ENCODE assay signal across 22 cellular contexts in genomic region chr2:236933351-236933750, GRCh38.
DNase-seq lines count a peak whose midpoint lies in the region; ATAC-seq, FAIRE-seq and TF ChIP-seq lines count a peak whose summit lies in the region.
"Had no signal": no experiment of that assay in that cellular context is flagged by ENCODE, and none has a peak within 500 bp of the region (broad histone marks: within the 10 kb centered on the region; RNA-seq: fewer than 3 reads in every experiment).

No MANE protein-coding gene starts in this region.

- H3K27me3 ChIP-seq in Loucy (ENCODE audit: insufficient read depth, low read length, poor library complexity, severe bottlenecking) (no peaks in the 10 kb centered on the region), smooth muscle cell (ENCODE audit: low read depth) (no peaks in the 10 kb centered on the region), HepG2 (ENCODE audit: control insufficient read depth in 1 of 2, insufficient read depth in 2 of 2, low read length in 2 of 2) (peaks cover 0 to 22% of the 10 kb centered on the region in 2 experiments; a peak in 4 of 5 replicates)

- intact Hi-C loops in HepG2 (cut with micrococcal nuclease; ENCODE audit: unreplicated experiment): no loop called here

- POLR2A ChIA-PET in HepG2 (lab: Yijun Ruan, JAX): no interaction called here

- H3K27ac ChIP-seq in smooth muscle cell (ENCODE audit: low read depth): peak overlapping the region; percentile 74
- no peak overlapping the region for H3K27ac ChIP-seq in HepG2 (ENCODE audit: extremely low read length, insufficient read depth, low read length)

- H2AFZ ChIP-seq in Loucy (ENCODE audit: low read length) (0 out of 2 replicates have a peak overlapping the region, but pooled peaks have one; percentile 48), smooth muscle cell (ENCODE audit: low read depth) (no peak overlapping the region), HepG2 (ENCODE audit: low read length) (no peak overlapping the region)

- no peak for TF ChIP-seq POLR2A in HepG2 (IDR thresholded peaks at IDR 0.05; ENCODE audit: insufficient read depth in 1 of 2, low read depth in 2 of 2, low read length in 2 of 2)

- peaks cover 5% of the 10 kb centered on the region for H3K4me1 ChIP-seq in Loucy (ENCODE audit: insufficient read depth, low read length, poor library complexity, severe bottlenecking)
- H3K4me1 ChIP-seq in smooth muscle cell (ENCODE audit: low read depth): no peaks in the 10 kb centered on the region
- H3K4me1 ChIP-seq in HepG2 (ENCODE audit: insufficient read depth, low read length): no peaks in the 10 kb centered on the region
- H3K4me1 ChIP-seq: BE2C, Caco-2, HAP-1 had no signal

- H3K36me3 Mint-ChIP-seq in T-helper 17 cell (ENCODE audit: low read depth) (no peaks in the 10 kb centered on the region), mesothelial cell of epicardium (no peaks in the 10 kb centered on the region)
- H3K36me3 Mint-ChIP-seq: CD4-positive, CD25-positive, alpha-beta regulatory T cell; CD8-positive, alpha-beta memory T cell had no signal

- H3K9me2 ChIP-seq in Loucy (replicated peaks; ENCODE audit: low read depth, low read length): no peaks in the 10 kb centered on the region

- TF ChIP-seq EP300 in HepG2 (IDR thresholded peaks at IDR 0.05; ENCODE audit: low read depth in 2 of 2, low read length in 2 of 2): no peak
- TF ChIP-seq EP300 in HepG2 (CRISPR knock-in tag; IDR thresholded peaks at IDR 0.05; ENCODE audit: borderline replicate concordance): no peak

- no TSS peak for BruUV-seq in HepG2 (replicated peaks; lab: Mats Ljungman, UMichigan)

- no peaks in the 10 kb centered on the region for H3K9me3 ChIP-seq in Loucy (ENCODE audit: insufficient read depth, low read depth, low read length)
- H3K9me3 ChIP-seq in T-helper 17 cell (ENCODE audit: control insufficient read depth, low read length, poor library complexity, severe bottlenecking): no peaks in the 10 kb centered on the region
- H3K9me3 ChIP-seq in smooth muscle cell (replicated peaks; ENCODE audit: low read depth): no peaks in the 10 kb centered on the region
- no peaks in the 10 kb centered on the region for H3K9me3 ChIP-seq in HepG2 (ENCODE audit: low read length)
- H3K9me3 ChIP-seq: BE2C, Caco-2, HAP-1 had no signal

- H4K20me1 ChIP-seq in Loucy (ENCODE audit: insufficient read depth, low read length, poor library complexity, severe bottlenecking) (no peaks in the 10 kb centered on the region), smooth muscle cell (ENCODE audit: low read depth) (no peaks in the 10 kb centered on the region), HepG2 (ENCODE audit: insufficient read depth, low read length) (no peaks in the 10 kb centered on the region; the same call in 1 of the 2 replicates)

- no peaks in the 10 kb centered on the region for H3K79me2 ChIP-seq in Loucy (ENCODE audit: insufficient read depth, low read length)
- H3K79me2 ChIP-seq in smooth muscle cell (ENCODE audit: low read depth): no peaks in the 10 kb centered on the region
- no peaks in the 10 kb centered on the region for H3K79me2 ChIP-seq in HepG2 (ENCODE audit: insufficient read depth, low read length)

- no peak for FAIRE-seq in HepG2 (lab: Jason Lieb, UNC)
- FAIRE-seq: A204.1, D721Med, GM12878, HTR-8/SVneo had no signal

- DNase-seq in T-helper 17 cell (no peak), mesothelial cell of epicardium (ENCODE audit: low spot score in 2 of 2, unreplicated experiment in 2 of 2) (no peak), smooth muscle cell (lab: John Stamatoyannopoulos, UW; ENCODE audit: unreplicated experiment) (no peak), DMS53 (lab: John Stamatoyannopoulos, UW) (no peak), HepG2 (ENCODE audit: low spot score) (no peak)
- DNase-seq: ACHN; BE2C; C1 segment of cervical spinal cord; Caco-2; CD4-positive, CD25-positive, alpha-beta regulatory T cell; CD8-positive, alpha-beta memory T cell; DND-41; EL; KBM-7 had no signal

- no peak overlapping the region for H3K4me2 ChIP-seq in Loucy (ENCODE audit: low read depth, low read length, poor library complexity, severe bottlenecking)
- H3K4me2 ChIP-seq in smooth muscle cell: peak overlapping the region; percentile 61
- H3K4me2 ChIP-seq in HepG2 (ENCODE audit: low read depth, low read length): no peak overlapping the region

- CTCF ChIA-PET in HepG2 (lab: Yijun Ruan, JAX; ENCODE audit: low intra/inter-chr PET ratio, low total read pairs): no interaction called here

- no peak overlapping the region for H3K27ac Mint-ChIP-seq in T-helper 17 cell
- H3K27ac Mint-ChIP-seq in mesothelial cell of epicardium: peak overlapping the region; percentile 22
- H3K27ac Mint-ChIP-seq: CD4-positive, CD25-positive, alpha-beta regulatory T cell; CD8-positive, alpha-beta memory T cell; IgD-negative memory B cell had no signal

- in situ Hi-C loops in HepG2 (cut with HindIII; ENCODE audit: extremely low pct_ligation_motif_present, low pct_unique_long_range_greater_than_20kb): no loop called here

- H3F3A ChIP-seq in Loucy (ENCODE audit: low read depth) (no peaks in the 10 kb centered on the region), smooth muscle cell (ENCODE audit: low read depth) (no peaks in the 10 kb centered on the region)

- 66% methylated on average over 6 of the region's 6 CpGs for WGBS in smooth muscle cell (ENCODE audit: low lambda C conversion rate)
- 7% methylated on average over 6 of the region's 6 CpGs for WGBS in HepG2 (ENCODE audit: low lambda C conversion rate)

- H3K4me3 Mint-ChIP-seq in T-helper 17 cell (peak overlapping the region; percentile 28), mesothelial cell of epicardium (no peak overlapping the region)
- H3K4me3 Mint-ChIP-seq: CD4-positive, CD25-positive, alpha-beta regulatory T cell; CD8-positive, alpha-beta memory T cell; IgD-negative memory B cell had no signal

- TF ChIP-seq CTCF in Loucy (conservative IDR thresholded peaks at IDR 0.05; ENCODE audit: low read length): no peak
- no peak for TF ChIP-seq CTCF in mesothelial cell of epicardium (IDR thresholded peaks at IDR 0.05; ENCODE audit: unreplicated experiment)
- no peak for TF ChIP-seq CTCF in smooth muscle cell (IDR thresholded peaks at IDR 0.05; ENCODE audit: borderline replicate concordance, insufficient read depth, poor library complexity, severe bottlenecking)
- TF ChIP-seq CTCF in HepG2 (CRISPR knock-in tag; IDR thresholded peaks at IDR 0.05): no peak

- H3K4me1 Mint-ChIP-seq in T-helper 17 cell (no peaks in the 10 kb centered on the region), mesothelial cell of epicardium (peaks cover 30% of the 10 kb centered on the region)
- H3K4me1 Mint-ChIP-seq: CD4-positive, CD25-positive, alpha-beta regulatory T cell had no signal

- H3K27me3 Mint-ChIP-seq in T-helper 17 cell: peaks cover 20% of the 10 kb centered on the region
- peaks cover 3% of the 10 kb centered on the region for H3K27me3 Mint-ChIP-seq in mesothelial cell of epicardium (ENCODE audit: low read depth)

- H3K4me3 ChIP-seq in Loucy (ENCODE audit: low read length, poor library complexity, severe bottlenecking) (no peak overlapping the region), smooth muscle cell (no peak overlapping the region), HepG2 (replicated peaks in 1 of 3; ENCODE audit: insufficient read depth in 1 of 3, low read depth in 2 of 3, low read length in 3 of 3) (no peak overlapping the region)
- H3K4me3 ChIP-seq: GM12878, HAP-1 had no signal

- no peak for TF ChIP-seq RAD21 in HepG2 (CRISPR knock-in tag; IDR thresholded peaks at IDR 0.05)

- no peaks in the 10 kb centered on the region for H3K9me3 Mint-ChIP-seq in mesothelial cell of epicardium
- H3K9me3 Mint-ChIP-seq: CD8-positive, alpha-beta memory T cell had no signal

- H3K9ac ChIP-seq in Loucy (ENCODE audit: low read depth, low read length, poor library complexity, severe bottlenecking): no peak overlapping the region
- no peak overlapping the region for H3K9ac ChIP-seq in smooth muscle cell (ENCODE audit: low read depth)
- H3K9ac ChIP-seq in HepG2 (ENCODE audit: insufficient read depth, low read depth, low read length): no peak overlapping the region

- ATAC-seq in T-helper 17 cell: no peak
- ATAC-seq in HepG2: no peak
- ATAC-seq in HG02885 (IDR thresholded peaks at IDR 0.05; ENCODE audit: poor library complexity, unreplicated experiment): no peak
- ATAC-seq: GM12878 had no signal

- H3K36me3 ChIP-seq in Loucy (ENCODE audit: insufficient read depth, low read length) (no peaks in the 10 kb centered on the region), smooth muscle cell (ENCODE audit: low read depth) (no peaks in the 10 kb centered on the region), HepG2 (replicated peaks in 1 of 2; ENCODE audit: control insufficient read depth in 1 of 2, insufficient read depth in 2 of 2, low read length in 2 of 2) (no peaks in the 10 kb centered on the region)
- H3K36me3 ChIP-seq: BE2C, HAP-1 had no signal

TF ChIP-seq in HepG2, 621 proteins besides CTCF, POLR2A, EP300 and RAD21 (continues in another document):
- TF ChIP-seq ZFP82 (CRISPR knock-in tag; IDR thresholded peaks at IDR 0.05; ENCODE audit: borderline replicate concordance) (no peak), FOXK2 (IDR thresholded peaks at IDR 0.05) (no peak), GFI1 (CRISPR knock-in tag; IDR thresholded peaks at IDR 0.05; ENCODE audit: borderline replicate concordance) (no peak), AGO2 (optimal IDR thresholded peaks at IDR 0.05; ENCODE audit: low read depth, low read length) (no peak), ZFY (CRISPR knock-in tag; IDR thresholded peaks at IDR 0.05) (no peak), ZFP36 (IDR thresholded peaks at IDR 0.05; ENCODE audit: borderline replicate concordance, low read depth, low read length, partially characterized antibody) (no peak), ZNF616 (CRISPR knock-in tag; IDR thresholded peaks at IDR 0.05; ENCODE audit: low read depth) (no peak)
